Comparison of ENCODE assay signal across 8 cellular contexts in the genomic region with DNA sequence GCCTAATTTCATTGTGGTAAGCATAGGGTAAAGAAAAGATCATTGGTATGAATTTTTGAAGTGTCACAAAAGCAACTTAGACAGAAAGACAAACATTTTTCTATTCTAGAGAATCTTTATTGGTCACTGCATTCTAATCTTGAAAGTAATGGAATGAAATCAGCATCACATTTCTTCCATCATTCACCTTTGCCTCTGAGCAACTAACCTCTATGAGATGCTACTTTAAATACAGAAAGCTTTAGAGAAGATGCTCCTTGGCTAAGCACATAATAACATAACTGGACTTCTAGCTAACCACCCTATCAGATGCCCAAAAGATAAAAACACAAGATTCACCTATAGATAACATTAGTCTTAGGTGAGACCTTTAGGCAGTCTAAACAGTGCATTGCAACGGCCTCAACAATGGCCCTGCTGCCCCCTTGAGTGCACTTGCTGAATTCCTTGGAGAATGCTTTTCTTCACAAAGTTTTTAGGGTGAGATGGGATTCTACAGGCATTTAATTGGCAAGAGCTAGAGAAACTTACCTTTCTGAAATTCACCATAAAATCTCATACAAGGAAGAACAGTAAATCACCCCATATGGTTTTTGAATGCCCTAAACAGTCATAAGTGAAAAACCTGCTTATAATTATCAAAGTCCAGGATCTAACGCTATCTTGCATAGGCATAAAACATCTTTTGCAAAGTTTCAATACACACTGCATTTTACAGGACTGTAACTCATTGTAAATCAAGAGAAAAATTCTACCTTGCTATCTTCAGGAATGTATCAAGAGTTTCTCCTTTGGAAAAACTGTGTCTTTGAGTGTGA.
DNase-seq lines count a peak whose midpoint lies in the region; ATAC-seq, FAIRE-seq and TF ChIP-seq lines count a peak whose summit lies in the region.

No MANE protein-coding gene starts in this region.

- 55 to 58% methylated on average over 2 of the region's 2 CpGs for WGBS in heart right ventricle, 2 donors

- no peak overlapping the region for H3K4me2 ChIP-seq in endothelial cell of umbilical vein (ENCODE audit: insufficient read depth, low read length)

- BruUV-seq in endothelial cell of umbilical vein (replicated peaks; lab: Mats Ljungman, UMichigan), result no TSS peak

- dilution Hi-C loops in endothelial cell of umbilical vein (cut with MboI; ENCODE audit: extremely low pct_ligation_motif_present, low sequenced_read_pairs), result no loop called here

- ATAC-seq in heart right ventricle (no peak), Right ventricle myocardium superior (ENCODE audit: poor library complexity) (no peak), upper lobe of right lung (no peak), HG03439 (IDR thresholded peaks at IDR 0.05; ENCODE audit: unreplicated experiment) (no peak)

- H3K4me1 ChIP-seq in heart right ventricle (no peaks in the 10 kb centered on the region), endothelial cell of umbilical vein (ENCODE audit: control insufficient read depth, extremely low read depth, insufficient read depth, low read length) (no peaks in the 10 kb centered on the region), upper lobe of right lung (no peaks in the 10 kb centered on the region), uterus (no peaks in the 10 kb centered on the region)

- H3K4me3 ChIP-seq in heart right ventricle (no peak overlapping the region), endothelial cell of umbilical vein (replicated peaks in 1 of 3; ENCODE audit: insufficient read depth in 1 of 3, low read depth in 1 of 3, low read length in 3 of 3) (no peak overlapping the region), upper lobe of right lung (no peak overlapping the region), uterus (no peak overlapping the region)

- DNase-seq in heart right ventricle (no peak), Right ventricle myocardium superior (no peak), NCI-H2171 (lab: John Stamatoyannopoulos, UW) (peak; percentile 2), endothelial cell of umbilical vein (ENCODE audit: low read depth, low spot score) (peak; percentile 30), upper lobe of right lung (no peak), uterus (no peak)
- DNase-seq in activated T-cell treated with anti-CD3 and anti-CD28 coated beads, Interleukin-2, amount 50 U/mL, for 1 hour, result no peak

- no peaks in the 10 kb centered on the region for H3K27me3 ChIP-seq in heart right ventricle
- no peaks in the 10 kb centered on the region for H3K27me3 ChIP-seq in endothelial cell of umbilical vein (ENCODE audit: control insufficient read depth in 2 of 2, insufficient read depth in 2 of 2, low read length in 2 of 2)
- no peaks in the 10 kb centered on the region for H3K27me3 ChIP-seq in upper lobe of right lung
- H3K27me3 ChIP-seq in uterus, result no peaks in the 10 kb centered on the region

- no peak for TF ChIP-seq POLR2A in endothelial cell of umbilical vein (IDR thresholded peaks at IDR 0.05; ENCODE audit: low read depth, low read length)
- no peak for TF ChIP-seq POLR2A in uterus (IDR thresholded peaks at IDR 0.05)

- H3K79me2 ChIP-seq in endothelial cell of umbilical vein (ENCODE audit: control insufficient read depth, insufficient read depth, low read length), result no peaks in the 10 kb centered on the region

- H3K27ac ChIP-seq in heart right ventricle, result no peak overlapping the region
- H3K27ac ChIP-seq in endothelial cell of umbilical vein (ENCODE audit: insufficient read depth, low read depth, low read length), result no peak overlapping the region
- no peak overlapping the region for H3K27ac ChIP-seq in upper lobe of right lung
- H3K27ac ChIP-seq in uterus, result no peak overlapping the region

- POLR2A ChIA-PET in endothelial cell of umbilical vein (lab: Charles Lee), result no interaction called here

- H4K20me1 ChIP-seq in endothelial cell of umbilical vein (replicated peaks; ENCODE audit: control insufficient read depth, extremely low read depth, insufficient read depth, low read length), result no peaks in the 10 kb centered on the region

- intact Hi-C loops in heart right ventricle (cut with DNase I), result no loop called here
- intact Hi-C loops in Right ventricle myocardium superior (cut with DNase I), result no loop called here
- intact Hi-C loops in endothelial cell of umbilical vein (cut with micrococcal nuclease), result no loop called here
- intact Hi-C loops in upper lobe of right lung (cut with DNase I), result no loop called here
- intact Hi-C loops in uterus (cut with DNase I; ENCODE audit: low total_unique reads), result no loop called here

- H3K9ac ChIP-seq in endothelial cell of umbilical vein (replicated peaks; ENCODE audit: extremely low read depth, insufficient read depth, low read length), result no peak overlapping the region

- CTCF ChIA-PET in endothelial cell of umbilical vein (lab: Charles Lee), result no interaction called here

- H3K36me3 ChIP-seq in heart right ventricle, result no peaks in the 10 kb centered on the region
- H3K36me3 ChIP-seq in endothelial cell of umbilical vein (ENCODE audit: control insufficient read depth in 2 of 2, extremely low read depth in 1 of 2, insufficient read depth in 2 of 2, low read length in 2 of 2), result no peaks in the 10 kb centered on the region
- H3K36me3 ChIP-seq in upper lobe of right lung, result no peaks in the 10 kb centered on the region
- H3K36me3 ChIP-seq in uterus, result no peaks in the 10 kb centered on the region

- H3K9me3 ChIP-seq in heart right ventricle, result no peaks in the 10 kb centered on the region
- H3K9me3 ChIP-seq in endothelial cell of umbilical vein (replicated peaks; ENCODE audit: control insufficient read depth, insufficient read depth, low read length), result no peaks in the 10 kb centered on the region
- H3K9me3 ChIP-seq in upper lobe of right lung, result no peaks in the 10 kb centered on the region
- H3K9me3 ChIP-seq in uterus, result no peaks in the 10 kb centered on the region

- no peak overlapping the region for H2AFZ ChIP-seq in endothelial cell of umbilical vein (ENCODE audit: low read depth, low read length)

- H3K9me1 ChIP-seq in endothelial cell of umbilical vein (replicated peaks; ENCODE audit: control insufficient read depth, extremely low read depth, insufficient read depth, low read length), result no peaks in the 10 kb centered on the region

- no peak for FAIRE-seq in endothelial cell of umbilical vein (lab: Jason Lieb, UNC)

- peak in 6 of 9 donors; percentile 12 to 27 (median 24) for TF ChIP-seq CTCF in heart right ventricle (IDR thresholded peaks at IDR 0.05)
- peak; percentile 23 to 45 for TF ChIP-seq CTCF in endothelial cell of umbilical vein (IDR thresholded peaks at IDR 0.05; ENCODE audit: extremely low read depth in 1 of 2, insufficient read depth in 1 of 2, low read depth in 1 of 2, low read length in 2 of 2)
- peak; percentile 8 for TF ChIP-seq CTCF in upper lobe of right lung (IDR thresholded peaks at IDR 0.05)
- no peak for TF ChIP-seq CTCF in uterus (IDR thresholded peaks at IDR 0.05)

TF ChIP-seq in endothelial cell of umbilical vein, 7 proteins besides CTCF, POLR2A, EP300 and RAD21:
- no peak for TF ChIP-seq POLR2AphosphoS5 (IDR thresholded peaks at IDR 0.05; ENCODE audit: insufficient read depth, low read depth, low read length)
- TF ChIP-seq EZH2 (IDR thresholded peaks at IDR 0.05; ENCODE audit: borderline replicate concordance, low read depth, low read length, severe bottlenecking), result no peak

Comparison
In these comparisons a context has a peak if more than half of its experiments do, and no peak if none do; other contexts are left out.
1. DNase-seq: peak in NCI-H2171 (single experiment) and endothelial cell of umbilical vein (single experiment); none in heart right ventricle (0 of 2), Right ventricle myocardium superior (single experiment), upper lobe of right lung (single experiment), activated T-cell treated with anti-CD3 and anti-CD28 coated beads, Interleukin-2, amount 50 U/mL, for 1 hour (single experiment) and uterus (0 of 2).
2. CTCF ChIP-seq: peak in heart right ventricle (6 of 9), endothelial cell of umbilical vein (2 of 2) and upper lobe of right lung (single experiment); none in uterus (0 of 4).